Comparison of ENCODE assay signal across 18 cellular contexts in genomic region chr5:56339732-56340131, GRCh38.
A peak's percentile ranks its signal among the peaks of the same experiment; 100 is the strongest.
DNase-seq lines count a peak whose midpoint lies in the region; ATAC-seq, FAIRE-seq and TF ChIP-seq lines count a peak whose summit lies in the region.
"Had no signal": no experiment of that assay in that cellular context is flagged by ENCODE, and none has a peak within 500 bp of the region (broad histone marks: within the 10 kb centered on the region; RNA-seq: fewer than 3 reads in every experiment).

No MANE protein-coding gene starts in this region.

- BruUV-seq in GM12878 (replicated peaks; lab: Mats Ljungman, UMichigan), result no TSS peak

- ATAC-seq in GM12878, result no peak
- no peak for ATAC-seq in GM19328 (IDR thresholded peaks at IDR 0.05; ENCODE audit: unreplicated experiment)
- ATAC-seq: CD8-positive, alpha-beta T cell; K562 had no signal

- H3K9me2 ChIP-seq in hepatocyte (replicated peaks; ENCODE audit: insufficient read depth), result no peaks in the 10 kb centered on the region

- TF ChIP-seq EP300 in GM12878 (IDR thresholded peaks at IDR 0.05; ENCODE audit: borderline replicate concordance in 1 of 2, control insufficient read depth in 1 of 2, low read depth in 2 of 2, low read length in 2 of 2), result no peak

- in situ Hi-C loops in GM12878 (cut with MboI), result no loop called here

- H3K4me2 ChIP-seq in GM12878 (ENCODE audit: control insufficient read depth, insufficient read depth), result no peak overlapping the region
- H3K4me2 ChIP-seq in hepatocyte, result no peak overlapping the region
- H3K4me2 ChIP-seq: BLaER1 treated with 17β-estradiol and CSF1 and Interleukin-3, amounts not matched to agents 10 nM and 100 nM had no signal

- H3K27ac ChIP-seq in GM12878 (ENCODE audit: control insufficient read depth, insufficient read depth) (no peak overlapping the region), hepatocyte (peak overlapping the region; percentile 6)
- H3K27ac ChIP-seq: BLaER1 treated with 17β-estradiol and CSF1 and Interleukin-3, amounts not matched to agents 10 nM and 100 nM; GM23248; HL-60 had no signal

- TF ChIP-seq CTCF in GM12878 (IDR thresholded peaks at IDR 0.05 in 2 of 3, conservative IDR thresholded peaks at IDR 0.05 in 1 of 3; ENCODE audit: control insufficient read depth in 2 of 3, extremely low read depth in 1 of 3, insufficient read depth in 1 of 3, low read depth in 3 of 3, low read length in 3 of 3), result no peak
- no peak for TF ChIP-seq CTCF in hepatocyte (IDR thresholded peaks at IDR 0.05; ENCODE audit: poor library complexity)

- DNase-seq in EL (peak; percentile 5), NCI-H226 (peak; percentile 12), GM12878 (ENCODE audit: low read depth, low spot score) (no peak), hepatocyte (ENCODE audit: low spot score) (no peak), medulla oblongata (ENCODE audit: extremely low spot score) (no peak), hepatic stellate cell (ENCODE audit: low spot score) (no peak), AML-193 (lab: John Stamatoyannopoulos, UW) (no peak)
- DNase-seq: 8988T; Calu3; CD8-positive, alpha-beta T cell; DMS79 treated with DMSO at 0.1 percent for 48 hours; GM23248 had no signal

- no peak for TF ChIP-seq POLR2A in GM12878 (IDR thresholded peaks at IDR 0.05; ENCODE audit: low read depth, low read length)

- H3K79me2 ChIP-seq in GM12878 (ENCODE audit: control insufficient read depth, insufficient read depth, low read length) (no peaks in the 10 kb centered on the region), hepatocyte (no peaks in the 10 kb centered on the region)

- H3K27me3 ChIP-seq in GM12878 (replicated peaks in 1 of 2; ENCODE audit: control insufficient read depth in 2 of 2, insufficient read depth in 2 of 2, low read length in 1 of 2) (no peaks in the 10 kb centered on the region), hepatocyte (no peaks in the 10 kb centered on the region)
- H3K27me3 ChIP-seq: BLaER1 treated with 17β-estradiol and CSF1 and Interleukin-3, amounts not matched to agents 10 nM and 100 nM had no signal

- WGBS in GM12878 (ENCODE audit: insufficient coverage, insufficient replicate concordance, low lambda C conversion rate, missing lambda C conversion rate), result 45% methylated on average over 4 of the region's 4 CpGs
- WGBS in hepatocyte (ENCODE audit: low lambda C conversion rate, missing lambda C conversion rate), result 95% methylated on average over 4 of the region's 4 CpGs

- SMC1A ChIA-PET in GM12878 (lab: Charles Lee; ENCODE audit: uncharacterized antibody, unreplicated experiment), result interaction anchor here (0.8 to 3.1 kb wide), 5 partner anchors 8 to 224 kb away, joined by 3 to 11 read pairs (median 4); no protein-coding TSS in a partner anchor

- CTCF ChIA-PET in GM12878 (lab: Yijun Ruan, JAX), result interaction anchor here (1.0 to 3.2 kb wide), 3 partner anchors 10 to 499 kb away, joined by 4 to 10 read pairs (median 4); no protein-coding TSS in a partner anchor

- POLR2A ChIA-PET in GM12878 (lab: Charles Lee), result no interaction called here

- no peak for TF ChIP-seq RAD21 in GM12878 (IDR thresholded peaks at IDR 0.05; ENCODE audit: insufficient read depth, low read depth, low read length)

- RAD21 ChIA-PET in GM12878 (lab: Charles Lee; ENCODE audit: unreplicated experiment), result no interaction called here

- peak; percentile 18 for FAIRE-seq in GM12878 (lab: Jason Lieb, UNC)
- FAIRE-seq: G401.6, K562 had no signal

- H4K20me1 ChIP-seq in GM12878 (ENCODE audit: control insufficient read depth, insufficient read depth) (no peaks in the 10 kb centered on the region), hepatocyte (ENCODE audit: insufficient read depth, poor library complexity, severe bottlenecking) (no peaks in the 10 kb centered on the region)
- H4K20me1 ChIP-seq: BLaER1 treated with 17β-estradiol and CSF1 and Interleukin-3, amounts not matched to agents 10 nM and 100 nM had no signal

- H3K9me3 ChIP-seq in GM12878 (replicated peaks; ENCODE audit: control insufficient read depth, insufficient read depth, low read length), result peaks cover 7% of the 10 kb centered on the region; the same call in 2 of the 3 replicates
- peaks cover 2% of the 10 kb centered on the region for H3K9me3 ChIP-seq in hepatocyte (ENCODE audit: low read depth)
- H3K9me3 ChIP-seq: HAP-1 had no signal

- H3K36me3 ChIP-seq in GM12878 (ENCODE audit: control insufficient read depth in 2 of 2, insufficient read depth in 2 of 2, low read length in 1 of 2), result no peaks in the 10 kb centered on the region
- H3K36me3 ChIP-seq in hepatocyte (replicated peaks; ENCODE audit: insufficient read depth, low read depth), result no peaks in the 10 kb centered on the region
- H3K36me3 ChIP-seq: HAP-1 had no signal

- H2AFZ ChIP-seq in GM12878 (ENCODE audit: control insufficient read depth, low read depth, low read length) (no peak overlapping the region), hepatocyte (no peak overlapping the region)
- H2AFZ ChIP-seq: GM23248 had no signal

- intact Hi-C loops in GM12878 (cut with micrococcal nuclease; ENCODE audit: unreplicated experiment), result no loop called here

- H3K9ac ChIP-seq in GM12878 (ENCODE audit: control insufficient read depth, insufficient read depth, low read length), result no peak overlapping the region
- H3K9ac ChIP-seq: BLaER1 treated with 17β-estradiol and CSF1 and Interleukin-3, amounts not matched to agents 10 nM and 100 nM; GM23248 had no signal

- H3K4me3 ChIP-seq in GM12878 (no peak overlapping the region), hepatocyte (no peak overlapping the region)
- H3K4me3 ChIP-seq: BLaER1 treated with 17β-estradiol and CSF1 and Interleukin-3, amounts not matched to agents 10 nM and 100 nM; GM23248; HAP-1; K562 had no signal

- H3K4me1 ChIP-seq in GM12878 (ENCODE audit: control insufficient read depth, insufficient read depth, low read length) (no peaks in the 10 kb centered on the region), hepatocyte (ENCODE audit: insufficient read depth) (no peaks in the 10 kb centered on the region)
- H3K4me1 ChIP-seq: HAP-1 had no signal

TF ChIP-seq in GM12878, 131 proteins besides CTCF, POLR2A, EP300 and RAD21:
- TF ChIP-seq ZBTB40 (IDR thresholded peaks at IDR 0.05; ENCODE audit: borderline replicate concordance), result no peak
- no peak for TF ChIP-seq PML (IDR thresholded peaks at IDR 0.05; ENCODE audit: low read length)
- TF ChIP-seq TAF1 (IDR thresholded peaks at IDR 0.05; ENCODE audit: borderline replicate concordance, low read depth, low read length), result no peak
- TF ChIP-seq FOXK2 (IDR thresholded peaks at IDR 0.05), result no peak
- TF ChIP-seq SUPT20H (IDR thresholded peaks at IDR 0.05; ENCODE audit: borderline replicate concordance, control insufficient read depth, low read depth, low read length), result no peak

Comparison
In these comparisons a context has a peak if more than half of its experiments do, and no peak if none do; other contexts are left out.
1. DNase-seq: peak in EL (single experiment) and NCI-H226 (single experiment); none in GM12878 (single experiment), hepatocyte (single experiment), medulla oblongata (single experiment), hepatic stellate cell (single experiment) and AML-193 (0 of 2).